ENCODE assay signal across 9 cellular contexts in genomic region chr1:235015291-235015990, GRCh38.
DNase-seq lines count a peak whose midpoint lies in the region; ATAC-seq and TF ChIP-seq lines count a peak whose summit lies in the region.
"Had no signal": no experiment of that assay in that cellular context is flagged by ENCODE, and none has a peak within 500 bp of the region (broad histone marks: within the 10 kb centered on the region; RNA-seq: fewer than 3 reads in every experiment).

No MANE protein-coding gene starts in this region.

- H3K27ac ChIP-seq in transverse colon: no peak overlapping the region

- no peak overlapping the region for H3K4me3 ChIP-seq in transverse colon

- 75 to 96% methylated on average over 4 to 6 of the region's 6 CpGs for WGBS in transverse colon (ENCODE audit: low coverage in 1 of 2), 2 donors

- peaks cover 0 to 11% (median 3%) of the 10 kb centered on the region in 4 donors for H3K4me1 ChIP-seq in transverse colon

- intact Hi-C loops in transverse colon (cut with DNase I; ENCODE audit: low total_unique reads): no loop called here

- ATAC-seq in GM21529 (IDR thresholded peaks at IDR 0.05; ENCODE audit: unreplicated experiment) (peak; percentile 42), HG03139 (IDR thresholded peaks at IDR 0.05; ENCODE audit: unreplicated experiment) (no peak)

- H3K36me3 ChIP-seq in transverse colon: no peaks in the 10 kb centered on the region

- DNase-seq in GM10266 (ENCODE audit: extremely low spot score) (peak; percentile 44), MV-4-11 (lab: John Stamatoyannopoulos, UW) (peak; percentile 63), mesenteric fat pad (ENCODE audit: low spot score) (peak; percentile 62), transverse colon (no peak), NCI-H146 (lab: John Stamatoyannopoulos, UW) (no peak), amygdala (lab: John Stamatoyannopoulos, UW) (no peak)
- DNase-seq: NCI-H524 treated with DMSO at 0.1 percent for 48 hours had no signal

- in situ Hi-C loops in transverse colon (cut with MboI; ENCODE audit: low pct_ligation_motif_present in 1 of 4, low pct_unique_long_range_greater_than_20kb in 1 of 4, low sequenced_read_pairs in 3 of 4): no loop called here

- TF ChIP-seq CTCF in GM10266 (IDR thresholded peaks at IDR 0.05; ENCODE audit: control insufficient read depth, insufficient read depth, low read depth, missing control alignments): no peak
- no peak for TF ChIP-seq CTCF in transverse colon (IDR thresholded peaks at IDR 0.05)

- no peak for TF ChIP-seq POLR2A in transverse colon (IDR thresholded peaks at IDR 0.05)

- no peaks in the 10 kb centered on the region for H3K27me3 ChIP-seq in transverse colon

- TF ChIP-seq EP300 in transverse colon (IDR thresholded peaks at IDR 0.05; ENCODE audit: low read depth): no peak

- H3K9me3 ChIP-seq in transverse colon: no peaks in the 10 kb centered on the region

Comparison
In these comparisons a context has a peak if more than half of its experiments do, and no peak if none do; other contexts are left out.
1. DNase-seq: peak in GM10266 (single experiment), MV-4-11 (single experiment) and mesenteric fat pad (single experiment); none in transverse colon (single experiment), NCI-H146 (single experiment) and amygdala (0 of 56).